Comparison of ENCODE assay signal across 8 cellular contexts in genomic region chr16:3458278-3458851, GRCh38. TPM values are rescaled to one million over a fixed set of nuclear protein-coding genes. Genes with fewer than 3 reads are reported as not detected.
A peak's percentile ranks its signal among the peaks of the same experiment; 100 is the strongest.
DNase-seq lines count a peak whose midpoint lies in the region; ATAC-seq, FAIRE-seq and TF ChIP-seq lines count a peak whose summit lies in the region.

No MANE protein-coding gene starts in this region.

- no peaks in the 10 kb centered on the region for H3K9me3 ChIP-seq in left ventricle myocardium inferior (replicated peaks)
- no peaks in the 10 kb centered on the region for H3K9me3 ChIP-seq in pancreas

- no peak for TF ChIP-seq CTCF in left ventricle myocardium inferior (IDR thresholded peaks at IDR 0.05; ENCODE audit: borderline replicate concordance)
- no peak for TF ChIP-seq CTCF in fibroblast of villous mesenchyme (IDR thresholded peaks at IDR 0.05; ENCODE audit: insufficient read depth, low read depth, low read length)
- TF ChIP-seq CTCF in pancreas (IDR thresholded peaks at IDR 0.05): peak in 1 of 4 donors; percentile 2

- H3K27ac ChIP-seq in left ventricle myocardium inferior (replicated peaks) (peak overlapping the region; percentile 99), pancreas (peak overlapping the region; percentile 83 to 99 (median 95))

- H3K4me1 ChIP-seq in left ventricle myocardium inferior (peaks cover 85% of the 10 kb centered on the region), pancreas (peaks cover 23 to 43% (median 39%) of the 10 kb centered on the region in 3 donors)

- H3K36me3 ChIP-seq in left ventricle myocardium inferior (no peaks in the 10 kb centered on the region), pancreas (no peaks in the 10 kb centered on the region)

- no peaks in the 10 kb centered on the region for H3K9me3 Mint-ChIP-seq in activated CD4-positive, alpha-beta memory T cell treated with anti-CD3 and anti-CD28 coated beads, Interleukin-2, amount 10 ng/mL, durations not matched to agents 7 days and 5 days

- POLR2A ChIA-PET in activated CD4-positive, alpha-beta memory T cell treated with anti-CD3 and anti-CD28 coated beads, Interleukin-2, amount 10 ng/mL, durations not matched to agents 7 days and 5 days (lab: Charles Lee): interaction anchor here (0.7 to 1.6 kb wide), 4 partner anchors 57 to 323 kb away, joined by 3 to 5 read pairs (median 4); partner anchors contain the start of genes ZNF174, ZNF213 and ZSCAN32

- CTCF ChIA-PET in activated CD4-positive, alpha-beta memory T cell treated with anti-CD3 and anti-CD28 coated beads, Interleukin-2, amount 10 ng/mL, durations not matched to agents 7 days and 5 days (lab: Charles Lee): interaction anchor here (0.9 kb wide), 1 partner anchor 15 kb away, joined by 3 read pairs; the partner anchor contains the start of gene NAA60

- H3K4me3 Mint-ChIP-seq in activated CD4-positive, alpha-beta memory T cell treated with anti-CD3 and anti-CD28 coated beads, Interleukin-2, amount 10 ng/mL, durations not matched to agents 7 days and 5 days: peak overlapping the region; percentile 88

- no peak for FAIRE-seq in pancreas (lab: Jason Lieb, UNC)

- DNase-seq in left ventricle myocardium inferior (no peak), cardiac septum (ENCODE audit: low spot score) (no peak), fibroblast of villous mesenchyme (ENCODE audit: low read depth) (peak; percentile 48), pancreas (peak in 4 of 6 donors; percentile 35 to 81 (median 46)), NCI-H524 treated with DMSO at 0.1 percent for 48 hours (lab: John Stamatoyannopoulos, UW) (no peak), NCI-H345 treated with DMSO at 0.1 percent for 48 hours (lab: John Stamatoyannopoulos, UW; ENCODE audit: unreplicated experiment) (no peak)
- DNase-seq in activated CD4-positive, alpha-beta memory T cell treated with anti-CD3 and anti-CD28 coated beads, Interleukin-2, amount 10 ng/mL, durations not matched to agents 7 days and 5 days: no peak

- 0 to 2% methylated on average over 24 to 47 of the region's 47 CpGs for WGBS in pancreas, 2 donors

- intact Hi-C loops in left ventricle myocardium inferior (cut with micrococcal nuclease) (no loop called here), cardiac septum (cut with DNase I) (loop anchor here (5.0 kb wide), 2 partner anchors 44 to 176 kb away; partner anchors contain the start of genes CLUAP1 and ZNF263), pancreas (cut with DNase I) (no loop called here)

- ATAC-seq in HG03135 (IDR thresholded peaks at IDR 0.05; ENCODE audit: unreplicated experiment): peak; percentile 14
- peak in 3 of 4 donors; percentile 2 to 16 (median 10) for ATAC-seq in pancreas

- H3K27me3 Mint-ChIP-seq in activated CD4-positive, alpha-beta memory T cell treated with anti-CD3 and anti-CD28 coated beads, Interleukin-2, amount 10 ng/mL, durations not matched to agents 7 days and 5 days: no peaks in the 10 kb centered on the region

- H3K27ac Mint-ChIP-seq in activated CD4-positive, alpha-beta memory T cell treated with anti-CD3 and anti-CD28 coated beads, Interleukin-2, amount 10 ng/mL, durations not matched to agents 7 days and 5 days: peak overlapping the region; percentile 89

- no peaks in the 10 kb centered on the region for H3K27me3 ChIP-seq in left ventricle myocardium inferior (ENCODE audit: low read depth)
- no peaks in the 10 kb centered on the region for H3K27me3 ChIP-seq in pancreas

- peaks cover 16% of the 10 kb centered on the region for H3K36me3 Mint-ChIP-seq in activated CD4-positive, alpha-beta memory T cell treated with anti-CD3 and anti-CD28 coated beads, Interleukin-2, amount 10 ng/mL, durations not matched to agents 7 days and 5 days (ENCODE audit: low read depth)

- peaks cover 47% of the 10 kb centered on the region for H3K4me1 Mint-ChIP-seq in activated CD4-positive, alpha-beta memory T cell treated with anti-CD3 and anti-CD28 coated beads, Interleukin-2, amount 10 ng/mL, durations not matched to agents 7 days and 5 days

- H3K4me3 ChIP-seq in left ventricle myocardium inferior (peak overlapping the region; percentile 92), fibroblast of villous mesenchyme (ENCODE audit: low read depth, low read length) (peak overlapping the region; percentile 91), pancreas (peak overlapping the region; percentile 58 to 89 (median 73))

RNA-seq across cellular contexts. Expression of gene NAA60, which starts 14.9 kb away (rescaled TPM):
- total RNA-seq in left ventricle myocardium inferior (38.2 TPM), cardiac septum (25.5 TPM), fibroblast of villous mesenchyme (10.0 and 16.8 TPM in 2 replicates), pancreas (10 to 100 TPM; 22.8 to 32.4 (median 24.9) TPM)
- total RNA-seq in activated CD4-positive, alpha-beta memory T cell treated with anti-CD3 and anti-CD28 coated beads, Interleukin-2, amount 10 ng/mL, durations not matched to agents 7 days and 5 days: 10 to 100 TPM; 46.1 to 46.4 TPM
- polyA plus RNA-seq in pancreas: 10 to 100 TPM; 39.3 to 41.4 TPM

RNA-seq across cellular contexts. Expression of gene ZNF597, which starts 15.1 kb away (rescaled TPM):
- total RNA-seq in left ventricle myocardium inferior: 1.7 TPM
- 1.8 TPM for total RNA-seq in cardiac septum
- 1 to 10 TPM; 2.1 to 2.2 TPM for total RNA-seq in activated CD4-positive, alpha-beta memory T cell treated with anti-CD3 and anti-CD28 coated beads, Interleukin-2, amount 10 ng/mL, durations not matched to agents 7 days and 5 days
- total RNA-seq in fibroblast of villous mesenchyme: 3.2 and 5.2 TPM in 2 replicates
- total RNA-seq in pancreas: 1 to 10 TPM in 3 of 6 donors, under 1 TPM in 3; 0.79 to 1.6 (median 0.99) TPM
- 1 to 10 TPM in 1 of 2 donors, under 1 TPM in 1; 0.53 to 1.0 TPM for polyA plus RNA-seq in pancreas

RNA-seq across cellular contexts. Expression of gene C16orf90, which starts 36.9 kb away (rescaled TPM):
- total RNA-seq in left ventricle myocardium inferior: not detected
- not detected for total RNA-seq in cardiac septum
- not detected for total RNA-seq in activated CD4-positive, alpha-beta memory T cell treated with anti-CD3 and anti-CD28 coated beads, Interleukin-2, amount 10 ng/mL, durations not matched to agents 7 days and 5 days
- total RNA-seq in fibroblast of villous mesenchyme: not detected in 2 replicates
- total RNA-seq in pancreas: not detected
- not detected for polyA plus RNA-seq in pancreas

RNA-seq across cellular contexts. Expression of gene CLUAP1, which starts 42.4 kb away (rescaled TPM):
- total RNA-seq in left ventricle myocardium inferior: 14.4 TPM
- total RNA-seq in cardiac septum: 15.3 TPM
- 10 to 100 TPM; 21.9 to 24.1 TPM for total RNA-seq in activated CD4-positive, alpha-beta memory T cell treated with anti-CD3 and anti-CD28 coated beads, Interleukin-2, amount 10 ng/mL, durations not matched to agents 7 days and 5 days
- 14.5 and 22.0 TPM in 2 replicates for total RNA-seq in fibroblast of villous mesenchyme
- total RNA-seq in pancreas: 10 to 100 TPM in 5 of 6 donors, 1 to 10 TPM in 1; 9.9 to 19.1 (median 11.0) TPM
- 1 to 10 TPM; 6.8 to 6.9 TPM for polyA plus RNA-seq in pancreas

RNA-seq across cellular contexts. Expression of gene ZNF174, which starts 57.4 kb away (rescaled TPM):
- total RNA-seq in left ventricle myocardium inferior (10.1 TPM), cardiac septum (9.2 TPM), fibroblast of villous mesenchyme (8.1 and 8.6 TPM in 2 replicates), pancreas (1 to 10 TPM; 2.2 to 5.1 (median 3.3) TPM)
- 10 to 100 TPM; 11.0 to 12.4 TPM for total RNA-seq in activated CD4-positive, alpha-beta memory T cell treated with anti-CD3 and anti-CD28 coated beads, Interleukin-2, amount 10 ng/mL, durations not matched to agents 7 days and 5 days
- polyA plus RNA-seq in pancreas: 1 to 10 TPM; 3.5 to 4.2 TPM

Comparison
In these comparisons a context has a peak if more than half of its experiments do, and no peak if none do; other contexts are left out.
1. DNase-seq: peak in fibroblast of villous mesenchyme (single experiment) and pancreas (4 of 6); none in left ventricle myocardium inferior (single experiment), cardiac septum (single experiment), activated CD4-positive, alpha-beta memory T cell treated with anti-CD3 and anti-CD28 coated beads, Interleukin-2, amount 10 ng/mL, durations not matched to agents 7 days and 5 days (single experiment), NCI-H524 treated with DMSO at 0.1 percent for 48 hours (single experiment) and NCI-H345 treated with DMSO at 0.1 percent for 48 hours (single experiment).
2. Peak in every context shown above with its lines, with median percentiles within 50 percentile points of each other: H3K4me3 ChIP-seq.